ENCODE assay signal across 17 cellular contexts in genomic region chr22:36298601-36299000, GRCh38. TPM values are rescaled to one million over a fixed set of nuclear protein-coding genes. Genes with fewer than 3 reads are reported as not detected.
DNase-seq lines count a peak whose midpoint lies in the region; ATAC-seq and TF ChIP-seq lines count a peak whose summit lies in the region.
"Had no signal": no experiment of that assay in that cellular context is flagged by ENCODE, and none has a peak within 500 bp of the region (broad histone marks: within the 10 kb centered on the region; RNA-seq: fewer than 3 reads in every experiment).

No MANE protein-coding gene starts in this region.

- in situ Hi-C loops in IMR-90 (cut with MboI; ENCODE audit: low sequenced_read_pairs) = no loop called here

- no peak overlapping the region for H4K5ac ChIP-seq in IMR-90 (ENCODE audit: low read depth, low read length)

- H3K4me1 ChIP-seq in IMR-90 (ENCODE audit: control insufficient read depth, insufficient read depth, low read length) (peaks cover 21% of the 10 kb centered on the region), gastroesophageal sphincter (peaks cover 0 to 22% (median 12%) of the 10 kb centered on the region in 3 donors), spleen (peaks cover 7 to 46% (median 24%) of the 10 kb centered on the region in 6 donors), upper lobe of left lung (peaks cover 0 to 6% (median under 1%) of the 10 kb centered on the region in 4 donors)

- TF ChIP-seq POLR2A in IMR-90 (IDR thresholded peaks at IDR 0.05; ENCODE audit: low read depth, low read length) (no peak), gastroesophageal sphincter (IDR thresholded peaks at IDR 0.05) (no peak), spleen (IDR thresholded peaks at IDR 0.05) (no peak), upper lobe of left lung (IDR thresholded peaks at IDR 0.05) (no peak)

- no peak overlapping the region for H3K23ac ChIP-seq in IMR-90 (ENCODE audit: low read depth, low read length)

- H3K36me3 ChIP-seq in IMR-90 (ENCODE audit: control insufficient read depth, insufficient read depth, low read length) (peaks cover 94% of the 10 kb centered on the region), gastroesophageal sphincter (peaks cover 5 to 100% of the 10 kb centered on the region in 2 donors), spleen (peaks cover 41 to 100% (median 100%) of the 10 kb centered on the region in 6 donors), upper lobe of left lung (peaks cover 93 to 100% (median 99%) of the 10 kb centered on the region in 4 donors)

- no peak for TF ChIP-seq RAD21 in IMR-90 (IDR thresholded peaks at IDR 0.05; ENCODE audit: low read length)

- H2BK15ac ChIP-seq in IMR-90 (ENCODE audit: low read depth, low read length) = no peak overlapping the region

- no peak for TF ChIP-seq CTCF in IMR-90 (conservative IDR thresholded peaks at IDR 0.05; ENCODE audit: low read depth, low read length)
- no peak for TF ChIP-seq CTCF in gastroesophageal sphincter (IDR thresholded peaks at IDR 0.05)
- no peak for TF ChIP-seq CTCF in spleen (IDR thresholded peaks at IDR 0.05 in 8 of 11, conservative IDR thresholded peaks at IDR 0.05 in 3 of 11)
- TF ChIP-seq CTCF in upper lobe of left lung (IDR thresholded peaks at IDR 0.05) = no peak

- peaks cover 63 to 89% of the 10 kb centered on the region in 2 experiments for H3K79me1 ChIP-seq in IMR-90 (ENCODE audit: low read depth in 1 of 2, low read length in 2 of 2)

- H3K9ac ChIP-seq in IMR-90 (ENCODE audit: low read depth, low read length) = no peak overlapping the region

- H3K9me3 ChIP-seq in IMR-90 (ENCODE audit: control insufficient read depth, insufficient read depth, low read length) (no peaks in the 10 kb centered on the region), gastroesophageal sphincter (no peaks in the 10 kb centered on the region), spleen (no peaks in the 10 kb centered on the region), upper lobe of left lung (no peaks in the 10 kb centered on the region)

- H3K4ac ChIP-seq in IMR-90 (ENCODE audit: low read depth, low read length) = no peak overlapping the region

- BruUV-seq in IMR-90 (replicated peaks; lab: Mats Ljungman, UMichigan) = no TSS peak

- H3K36me3 Mint-ChIP-seq in activated naive CD4-positive, alpha-beta T cell treated with anti-CD3 and anti-CD28 coated beads, Interleukin-2, amount 50 U/mL, for 72 hours = peaks cover 59 to 65% of the 10 kb centered on the region in 2 donors

- H3K27ac Mint-ChIP-seq in activated naive CD4-positive, alpha-beta T cell treated with anti-CD3 and anti-CD28 coated beads, Interleukin-2, amount 50 U/mL, for 72 hours = peak overlapping the region; percentile 1 to 29

- CTCF ChIA-PET in IMR-90 (lab: Yijun Ruan, JAX) = interaction anchor here (0.6 to 1.4 kb wide), 2 partner anchors 172 to 192 kb away, joined by 5 to 6 read pairs; no protein-coding TSS in a partner anchor

- peaks cover 91% of the 10 kb centered on the region for H4K20me1 ChIP-seq in IMR-90 (ENCODE audit: insufficient read depth, low read length)

- intact Hi-C loops in IMR-90 (cut with micrococcal nuclease) = no loop called here
- intact Hi-C loops in spleen (cut with DNase I; ENCODE audit: low total_unique reads) = no loop called here

- no peak overlapping the region for H3K14ac ChIP-seq in IMR-90 (replicated peaks; ENCODE audit: low read depth, low read length)

- no peaks in the 10 kb centered on the region for H3K9me3 Mint-ChIP-seq in activated naive CD4-positive, alpha-beta T cell treated with anti-CD3 and anti-CD28 coated beads, Interleukin-2, amount 50 U/mL, for 72 hours
- H3K9me3 Mint-ChIP-seq: CD14-positive monocyte had no signal

- no peak for DNase-seq in activated naive CD4-positive, alpha-beta T cell treated with anti-CD3 and anti-CD28 coated beads, Interleukin-2, amount 50 U/mL, for 72 hours (ENCODE audit: low spot score in 2 of 2)
- DNase-seq in activated naive CD4-positive, alpha-beta T cell treated with Interleukin-2 at 50 U/mL for 16 hours = no peak
- DNase-seq in IMR-90 (no peak), spleen (peak; percentile 54), upper lobe of left lung (no peak), SIG-M5 treated with dmso at 0.1 percent for 504 hours (lab: John Stamatoyannopoulos, UW; ENCODE audit: unreplicated experiment) (no peak)
- DNase-seq: DND-41, GDM1, GOT3, KBM-7, NCI-H1092 treated with DMSO at 0.1 percent for 48 hours, NCI-H187, NCI-H69 had no signal

- no peak overlapping the region for H3K4me2 ChIP-seq in IMR-90 (ENCODE audit: low read depth, low read length)

- 93% methylated on average over 7 of the region's 13 CpGs; no CpG with 5 or more reads in 1 of the 2 experiments for WGBS in IMR-90 (ENCODE audit: extremely low coverage in 2 of 2, insufficient read length in 1 of 2), 2 experiments
- WGBS in gastroesophageal sphincter (ENCODE audit: low coverage in 1 of 2), 2 donors = 77% methylated on average over 8 of the region's 13 CpGs; no CpG with 5 or more reads in 1 of the 2 donors
- WGBS in spleen, 5 donors = 88 to 94% (median 93%) methylated on average over 13 of the region's 13 CpGs
- 90 to 94% methylated on average over 8 to 13 of the region's 13 CpGs for WGBS in upper lobe of left lung, 2 donors

- POLR2A ChIA-PET in IMR-90 (lab: Charles Lee; ENCODE audit: unreplicated experiment) = no interaction called here

- H3K27me3 ChIP-seq in IMR-90 (ENCODE audit: control insufficient read depth, insufficient read depth, low read length) (no peaks in the 10 kb centered on the region), gastroesophageal sphincter (no peaks in the 10 kb centered on the region), spleen (replicated peaks in 1 of 7) (no peaks in the 10 kb centered on the region), upper lobe of left lung (no peaks in the 10 kb centered on the region)

- no peak overlapping the region for H2BK120ac ChIP-seq in IMR-90 (ENCODE audit: low read depth, low read length)

- peaks cover 9% of the 10 kb centered on the region for H3K9me1 ChIP-seq in IMR-90 (ENCODE audit: insufficient read depth, low read length)

- H2BK5ac ChIP-seq in IMR-90 (ENCODE audit: low read depth, low read length, poor library complexity, severe bottlenecking) = peak overlapping the region; percentile 21

- H2BK20ac ChIP-seq in IMR-90 (ENCODE audit: low read depth, low read length) = no peak overlapping the region

- no peak overlapping the region for H3K18ac ChIP-seq in IMR-90 (ENCODE audit: low read depth, low read length)

- H3K27ac ChIP-seq in IMR-90 (ENCODE audit: insufficient read depth, low read length) (peak overlapping the region; percentile 43), gastroesophageal sphincter (peak overlapping the region in 3 of 4 donors; percentile 84 to 89 (median 87)), spleen (peak overlapping the region in 5 of 8 donors; percentile 64 to 76 (median 69)), upper lobe of left lung (no peak overlapping the region)
- H3K27ac ChIP-seq: HL-60 had no signal

- dilution Hi-C loops in IMR-90 (cut with HindIII; ENCODE audit: low sequenced_read_pairs, unreplicated experiment) = no loop called here

- TF ChIP-seq EP300 in gastroesophageal sphincter (IDR thresholded peaks at IDR 0.05) = no peak
- TF ChIP-seq EP300 in upper lobe of left lung (IDR thresholded peaks at IDR 0.05) = no peak

- no peak for ATAC-seq in activated naive CD4-positive, alpha-beta T cell treated with anti-CD3 and anti-CD28 coated beads, Interleukin-2, amount 50 U/mL, for 72 hours
- no peak for ATAC-seq in IMR-90 (ENCODE audit: low read depth)
- no peak for ATAC-seq in gastroesophageal sphincter
- ATAC-seq in GM18909 (IDR thresholded peaks at IDR 0.05; ENCODE audit: poor library complexity, unreplicated experiment) = no peak
- ATAC-seq in upper lobe of left lung (ENCODE audit: low FRiP score in 2 of 2) = no peak

- no peak overlapping the region for H2AK5ac ChIP-seq in IMR-90 (ENCODE audit: low read depth, low read length)

- no peak overlapping the region for H2AFZ ChIP-seq in IMR-90 (replicated peaks; ENCODE audit: low read length, poor library complexity)

- peak overlapping the region in 1 of 2 experiments; percentile 50; a peak in 2 of 4 replicates for H4K8ac ChIP-seq in IMR-90 (ENCODE audit: low read depth in 2 of 2, low read length in 2 of 2)

- no peak overlapping the region for H2AK9ac ChIP-seq in IMR-90 (replicated peaks; ENCODE audit: low read depth, low read length, poor library complexity)

- H3K4me3 ChIP-seq in IMR-90 (ENCODE audit: insufficient read depth, low read depth, low read length) = no peak overlapping the region
- no peak overlapping the region for H3K4me3 ChIP-seq in gastroesophageal sphincter
- no peak overlapping the region for H3K4me3 ChIP-seq in spleen
- no peak overlapping the region for H3K4me3 ChIP-seq in upper lobe of left lung

- no peak overlapping the region for H3K56ac ChIP-seq in IMR-90 (ENCODE audit: extremely low read depth, insufficient read depth, low read length)

- H4K91ac ChIP-seq in IMR-90 (ENCODE audit: insufficient read depth, low read depth, low read length) = no peak overlapping the region

TF ChIP-seq in IMR-90, 13 proteins besides CTCF, POLR2A, EP300 and RAD21 (continues in another document):
- TF ChIP-seq MXI1 (IDR thresholded peaks at IDR 0.05; ENCODE audit: borderline replicate concordance, low read depth, low read length) = no peak
- TF ChIP-seq FOS (IDR thresholded peaks at IDR 0.05; ENCODE audit: low read depth, low read length) = no peak
- TF ChIP-seq RFX5 (IDR thresholded peaks at IDR 0.05; ENCODE audit: low read depth, low read length) = no peak
- TF ChIP-seq MAFK (IDR thresholded peaks at IDR 0.05; ENCODE audit: low read depth, low read length) = no peak

RNA-seq across cellular contexts. Expression of gene APOL1, which starts 45.7 kb away (rescaled TPM):
- 10 to 100 TPM; 27.2 to 40.5 TPM for total RNA-seq in activated naive CD4-positive, alpha-beta T cell treated with anti-CD3 and anti-CD28 coated beads, Interleukin-2, amount 50 U/mL, for 72 hours
- total RNA-seq in IMR-90 (2012; rRNA removed) (0.36 and 0.56 TPM in 2 replicates), gastroesophageal sphincter (10 to 100 TPM in 3 of 4 donors, 1 to 10 TPM in 1; 10.0 to 53.7 (median 26.0) TPM), spleen (100 to 1,000 TPM in 1 of 7 donors, 10 to 100 TPM in 6; 33.3 to 108 (median 73.9) TPM), upper lobe of left lung (10 to 100 TPM; 31.9 to 90.5 (median 52.0) TPM)
- polyA plus RNA-seq in IMR-90 (2012; rRNA removed) (0.69 and 0.77 TPM in 2 replicates), spleen (10 to 100 TPM in 2 of 3 donors, 1 to 10 TPM in 1; 10.0 to 24.2 (median 11.4) TPM)
- 0.38 and 0.84 TPM in 2 replicates for polyA plus RNA-seq in IMR-90 (2012; cell fraction: cytosol; rRNA removed)
- 0.42 and 0.97 TPM in 2 replicates for polyA plus RNA-seq in IMR-90 (2012; cell fraction: nucleus; rRNA removed; ENCODE audit: low replicate concordance)

RNA-seq across cellular contexts. Expression of gene APOL2, which starts 59.3 kb away (rescaled TPM):
- total RNA-seq in activated naive CD4-positive, alpha-beta T cell treated with anti-CD3 and anti-CD28 coated beads, Interleukin-2, amount 50 U/mL, for 72 hours = 10 to 100 TPM; 51.3 to 68.6 TPM
- total RNA-seq in IMR-90 (2012; rRNA removed) (40.3 and 57.5 TPM in 2 replicates), gastroesophageal sphincter (10 to 100 TPM; 29.1 to 40.9 (median 35.0) TPM), spleen (10 to 100 TPM; 53.2 to 77.2 (median 59.3) TPM), upper lobe of left lung (10 to 100 TPM; 32.8 to 76.5 (median 52.6) TPM)
- polyA plus RNA-seq in IMR-90 (2012; rRNA removed) (13.0 and 13.1 TPM in 2 replicates), spleen (10 to 100 TPM; 16.0 to 35.0 (median 20.2) TPM)
- polyA plus RNA-seq in IMR-90 (2012; cell fraction: cytosol; rRNA removed) = 10.4 and 12.2 TPM in 2 replicates
- polyA plus RNA-seq in IMR-90 (2012; cell fraction: nucleus; rRNA removed; ENCODE audit: low replicate concordance) = 21.4 and 27.7 TPM in 2 replicates

Comparison
In these comparisons a context has a peak if more than half of its experiments do, and no peak if none do; other contexts are left out.
1. H3K27ac ChIP-seq: peak in IMR-90 (single experiment), gastroesophageal sphincter (3 of 4) and spleen (5 of 8); none in upper lobe of left lung (0 of 4).